ENCODE assay signal across 21 cellular contexts in genomic region chr6:159059099-159059498, GRCh38. TPM values are rescaled to one million over a fixed set of nuclear protein-coding genes. Genes with fewer than 3 reads are reported as not detected.
DNase-seq lines count a peak whose midpoint lies in the region; ATAC-seq, FAIRE-seq and TF ChIP-seq lines count a peak whose summit lies in the region.
"Had no signal": no experiment of that assay in that cellular context is flagged by ENCODE, and none has a peak within 500 bp of the region (broad histone marks: within the 10 kb centered on the region; RNA-seq: fewer than 3 reads in every experiment).

No MANE protein-coding gene starts in this region.

- BruUV-seq in HepG2 (replicated peaks; lab: Mats Ljungman, UMichigan): no TSS peak
- BruUV-seq in OCI-LY7 (replicated peaks; lab: Mats Ljungman, UMichigan): no TSS peak

- H3K4me3 ChIP-seq in HepG2 (replicated peaks in 1 of 3; ENCODE audit: insufficient read depth in 1 of 3, low read depth in 2 of 3, low read length in 3 of 3) (no peak overlapping the region), right lobe of liver (no peak overlapping the region), OCI-LY7 (ENCODE audit: low read depth, low read length, poor library complexity, severe bottlenecking) (no peak overlapping the region), neuronal stem cell (ENCODE audit: low read length in 2 of 2) (no peak overlapping the region)
- H3K4me3 ChIP-seq: stomach had no signal

- H2BK5ac ChIP-seq in neuronal stem cell (ENCODE audit: low read length): no peak overlapping the region

- no peaks in the 10 kb centered on the region for H4K20me1 ChIP-seq in HepG2 (ENCODE audit: insufficient read depth, low read length)
- no peaks in the 10 kb centered on the region for H4K20me1 ChIP-seq in OCI-LY7 (ENCODE audit: insufficient read depth, low read length)

- in situ Hi-C loops in HepG2 (cut with HindIII; ENCODE audit: extremely low pct_ligation_motif_present, low pct_unique_long_range_greater_than_20kb): no loop called here

- H3K4me2 ChIP-seq in HepG2 (ENCODE audit: low read depth, low read length) (no peak overlapping the region), OCI-LY7 (ENCODE audit: low read length) (no peak overlapping the region), neuronal stem cell (ENCODE audit: insufficient read depth, low read length, poor library complexity, severe bottlenecking) (no peak overlapping the region)

- TF ChIP-seq POLR2A in HepG2 (IDR thresholded peaks at IDR 0.05; ENCODE audit: insufficient read depth in 1 of 2, low read depth in 2 of 2, low read length in 2 of 2) (no peak), right lobe of liver (IDR thresholded peaks at IDR 0.05) (no peak)

- TF ChIP-seq CTCF in HepG2 (CRISPR knock-in tag; IDR thresholded peaks at IDR 0.05) (no peak), right lobe of liver (IDR thresholded peaks at IDR 0.05) (no peak), OCI-LY7 (conservative IDR thresholded peaks at IDR 0.05; ENCODE audit: low read length) (no peak)

- H3K9me3 ChIP-seq in HepG2 (ENCODE audit: low read length): no peaks in the 10 kb centered on the region
- H3K9me3 ChIP-seq in right lobe of liver: no peaks in the 10 kb centered on the region
- H3K9me3 ChIP-seq in OCI-LY7 (ENCODE audit: low read length): peaks cover 4% of the 10 kb centered on the region; the same call in 1 of the 2 replicates
- H3K9me3 ChIP-seq in neuronal stem cell (replicated peaks in 1 of 2; ENCODE audit: control insufficient read depth in 2 of 2, insufficient read depth in 1 of 2, low read depth in 1 of 2, low read length in 2 of 2): no peaks in the 10 kb centered on the region

- H3K9me2 ChIP-seq in OCI-LY7 (ENCODE audit: insufficient read depth, low read length): no peaks in the 10 kb centered on the region

- no peak overlapping the region for H2BK15ac ChIP-seq in neuronal stem cell (ENCODE audit: low read length)

- no peaks in the 10 kb centered on the region for H3K4me1 ChIP-seq in HepG2 (ENCODE audit: insufficient read depth, low read length)
- H3K4me1 ChIP-seq in right lobe of liver: peaks cover 0 to 6% (median 0%) of the 10 kb centered on the region in 4 donors
- H3K4me1 ChIP-seq in OCI-LY7 (ENCODE audit: insufficient read depth, low read length, poor library complexity, severe bottlenecking): peaks cover 48% of the 10 kb centered on the region
- no peaks in the 10 kb centered on the region for H3K4me1 ChIP-seq in neuronal stem cell (ENCODE audit: control insufficient read depth in 2 of 2, insufficient read depth in 1 of 2, low read depth in 1 of 2, low read length in 2 of 2)

- no peak overlapping the region for H2AK5ac ChIP-seq in neuronal stem cell (ENCODE audit: low read depth, low read length)

- H3K79me2 ChIP-seq in HepG2 (ENCODE audit: insufficient read depth, low read length) (no peaks in the 10 kb centered on the region), OCI-LY7 (ENCODE audit: insufficient read depth, low read depth, low read length) (no peaks in the 10 kb centered on the region)

- H3K79me1 ChIP-seq in neuronal stem cell (ENCODE audit: low read depth, low read length): no peaks in the 10 kb centered on the region

- H3K27ac ChIP-seq in HepG2 (ENCODE audit: extremely low read length, insufficient read depth, low read length) (no peak overlapping the region), right lobe of liver (no peak overlapping the region), OCI-LY7 (ENCODE audit: low read depth, low read length, poor library complexity, severe bottlenecking) (no peak overlapping the region), neuronal stem cell (replicated peaks; ENCODE audit: low read length) (no peak overlapping the region)
- H3K27ac ChIP-seq: stomach had no signal

- H3K36me3 ChIP-seq in HepG2 (replicated peaks in 1 of 2; ENCODE audit: control insufficient read depth in 1 of 2, insufficient read depth in 2 of 2, low read length in 2 of 2): no peaks in the 10 kb centered on the region
- H3K36me3 ChIP-seq in right lobe of liver: no peaks in the 10 kb centered on the region
- no peaks in the 10 kb centered on the region for H3K36me3 ChIP-seq in OCI-LY7 (ENCODE audit: insufficient read depth, low read length)
- H3K36me3 ChIP-seq in neuronal stem cell (replicated peaks in 1 of 2; ENCODE audit: control insufficient read depth in 2 of 2, insufficient read depth in 2 of 2, low read length in 2 of 2): no peaks in the 10 kb centered on the region
- H3K36me3 ChIP-seq: stomach had no signal

- H3K9me3 Mint-ChIP-seq in activated naive CD4-positive, alpha-beta T cell treated with anti-CD3 and anti-CD28 coated beads, Interleukin-2, amount 50 U/mL, for 72 hours: peaks cover 3 to 13% of the 10 kb centered on the region in 2 donors

- H3K18ac ChIP-seq in neuronal stem cell (ENCODE audit: low read length): no peak overlapping the region

- intact Hi-C loops in HepG2 (cut with micrococcal nuclease; ENCODE audit: unreplicated experiment): no loop called here
- intact Hi-C loops in right lobe of liver (cut with DNase I): no loop called here
- intact Hi-C loops in OCI-LY7 (cut with micrococcal nuclease; ENCODE audit: unreplicated experiment): no loop called here

- no peak overlapping the region for H4K91ac ChIP-seq in neuronal stem cell (ENCODE audit: low read depth, low read length, poor library complexity)

- H3K27me3 ChIP-seq in HepG2 (ENCODE audit: control insufficient read depth in 1 of 2, insufficient read depth in 2 of 2, low read length in 2 of 2): peaks cover 6 to 77% of the 10 kb centered on the region in 2 experiments; a peak in 4 of 5 replicates
- no peaks in the 10 kb centered on the region for H3K27me3 ChIP-seq in right lobe of liver
- peaks cover 0 to 15% (median 0%) of the 10 kb centered on the region in 3 experiments for H3K27me3 ChIP-seq in neuronal stem cell (ENCODE audit: control insufficient read depth in 3 of 3, insufficient read depth in 3 of 3, low read depth in 1 of 3, low read length in 3 of 3)

- peak overlapping the region; percentile 86 to 87 for H3K27ac Mint-ChIP-seq in activated naive CD4-positive, alpha-beta T cell treated with anti-CD3 and anti-CD28 coated beads, Interleukin-2, amount 50 U/mL, for 72 hours

- TF ChIP-seq RAD21 in HepG2 (CRISPR knock-in tag; IDR thresholded peaks at IDR 0.05): no peak

- 3% methylated on average over 3 of the region's 3 CpGs for WGBS in HepG2 (ENCODE audit: low lambda C conversion rate)
- WGBS in right lobe of liver (ENCODE audit: insufficient coverage, low coverage, low lambda C conversion rate, missing lambda C conversion rate): 47% methylated on average over 3 of the region's 3 CpGs
- WGBS in neuronal stem cell (ENCODE audit: extremely low coverage in 2 of 2, insufficient read length in 2 of 2, insufficient replicate concordance in 1 of 2), 2 donors: no CpG with 5 or more reads among the region's 3 CpGs

- DNase-seq in HepG2 (ENCODE audit: low spot score) (no peak), right lobe of liver (no peak), OCI-LY7 (ENCODE audit: low spot score) (no peak), neuronal stem cell (ENCODE audit: low spot score) (no peak), GM19240 (ENCODE audit: insufficient read length, low spot score) (no peak)
- DNase-seq in activated naive CD4-positive, alpha-beta T cell treated with anti-CD3 and anti-CD28 coated beads, Interleukin-2, amount 50 U/mL, for 72 hours (ENCODE audit: low spot score in 2 of 2): no peak
- DNase-seq in stimulated activated naive CD8-positive, alpha-beta T cell treated with anti-CD3 and anti-CD28 coated beads, Interleukin-15, Interleukin-2, amounts not matched to agents 100 U/mL and 50 U/mL, for 24 hours: no peak
- DNase-seq: activated CD8-positive, alpha-beta memory T cell treated with anti-CD3 and anti-CD28 coated beads, Interleukin-2, amount 50 U/mL, for 4 hours; COR-L47; left ventricle myocardium superior; NCI-H1105; NCI-H2107; NCI-H510A treated with DMSO at 0.1 percent for 48 hours; nucleus accumbens; retina; stomach; trophoblast cell had no signal

- no peak overlapping the region for H2BK120ac ChIP-seq in neuronal stem cell (ENCODE audit: low read depth, low read length)

- ATAC-seq in HepG2: no peak
- no peak for ATAC-seq in right lobe of liver
- ATAC-seq in activated naive CD4-positive, alpha-beta T cell treated with anti-CD3 and anti-CD28 coated beads, Interleukin-2, amount 50 U/mL, for 72 hours: peak; percentile 61 to 77
- ATAC-seq in stimulated activated naive CD8-positive, alpha-beta T cell treated with anti-CD3 and anti-CD28 coated beads, Interleukin-15, Interleukin-2, amounts not matched to agents 100 U/mL and 50 U/mL, for 24 hours: peak; percentile 74
- ATAC-seq in HG02852 (IDR thresholded peaks at IDR 0.05; ENCODE audit: unreplicated experiment): no peak
- ATAC-seq: left ventricle myocardium superior had no signal

- TF ChIP-seq EP300 in HepG2 (IDR thresholded peaks at IDR 0.05; ENCODE audit: low read depth in 2 of 2, low read length in 2 of 2) (no peak), HepG2 (CRISPR knock-in tag; IDR thresholded peaks at IDR 0.05; ENCODE audit: borderline replicate concordance) (no peak)

- H3K23ac ChIP-seq in neuronal stem cell (ENCODE audit: low read depth, low read length, poor library complexity): no peak overlapping the region

- H3K14ac ChIP-seq in neuronal stem cell (ENCODE audit: low read length): no peak overlapping the region

- peaks cover 6 to 42% of the 10 kb centered on the region in 2 donors for H3K36me3 Mint-ChIP-seq in activated naive CD4-positive, alpha-beta T cell treated with anti-CD3 and anti-CD28 coated beads, Interleukin-2, amount 50 U/mL, for 72 hours

- CTCF ChIA-PET in HepG2 (lab: Yijun Ruan, JAX; ENCODE audit: low intra/inter-chr PET ratio, low total read pairs) (no interaction called here), OCI-LY7 (lab: Charles Lee; ENCODE audit: unreplicated experiment) (no interaction called here)

- no peak for FAIRE-seq in HepG2 (lab: Jason Lieb, UNC)
- FAIRE-seq: bronchial epithelial cell, H54, TTC549 had no signal

- H2AFZ ChIP-seq in HepG2 (ENCODE audit: low read length) (no peak overlapping the region), OCI-LY7 (ENCODE audit: low read length) (peak overlapping the region; percentile 62), neuronal stem cell (ENCODE audit: low read length) (no peak overlapping the region)

- H4K8ac ChIP-seq in neuronal stem cell (ENCODE audit: low read depth, low read length): no peak overlapping the region

- POLR2A ChIA-PET in HepG2 (lab: Yijun Ruan, JAX): no interaction called here
- POLR2A ChIA-PET in OCI-LY7 (lab: Charles Lee): interaction anchor here (1.1 to 1.6 kb wide), 2 partner anchors 15 to 50 kb away, joined by 4 read pairs; no protein-coding TSS in a partner anchor

- H3K4ac ChIP-seq in neuronal stem cell (ENCODE audit: low read length): no peak overlapping the region

- no peak overlapping the region for H3K9ac ChIP-seq in HepG2 (ENCODE audit: insufficient read depth, low read depth, low read length)
- H3K9ac ChIP-seq in neuronal stem cell (ENCODE audit: low read depth, low read length, poor library complexity): no peak overlapping the region

- H2BK12ac ChIP-seq in neuronal stem cell (ENCODE audit: low read length): no peak overlapping the region

RNA-seq across cellular contexts. Expression of gene TAGAP, which starts 14.3 kb away (rescaled TPM):
- not detected in 2 replicates for total RNA-seq in HepG2 (2016; rRNA removed; fragmentation: Illumina TruSeq; extraction: Trizol)
- not detected in 2 replicates for total RNA-seq in HepG2 (2016; cell fraction: cytosol; rRNA removed; fragmentation: Illumina TruSeq; extraction: Trizol; ENCODE audit: low read depth)
- not detected in 2 replicates for total RNA-seq in HepG2 (2016; cell fraction: insoluble cytoplasmic fraction; rRNA removed; fragmentation: Illumina TruSeq; extraction: Trizol)
- total RNA-seq in HepG2 (2016; cell fraction: membrane; rRNA removed; fragmentation: Illumina TruSeq; extraction: Trizol): not detected in 2 replicates
- total RNA-seq in HepG2 (2016; cell fraction: nucleus; rRNA removed; fragmentation: Illumina TruSeq; extraction: Trizol): not detected in 2 replicates
- not detected in 2 replicates for polyA plus RNA-seq in HepG2 (2011; rRNA removed)
- not detected in 2 replicates for polyA plus RNA-seq in HepG2 (2011; cell fraction: cytosol; rRNA removed)
- polyA plus RNA-seq in HepG2 (2011; cell fraction: nucleus; rRNA removed): not detected in 2 replicates
- polyA plus RNA-seq in HepG2 (2012): not detected in 2 replicates
- not detected in 2 replicates for polyA plus RNA-seq in HepG2 (2016; cell fraction: cytosol; fragmentation: Illumina TruSeq; extraction: Trizol; ENCODE audit: low read depth)
- polyA plus RNA-seq in HepG2 (2016; cell fraction: insoluble cytoplasmic fraction; fragmentation: Illumina TruSeq; extraction: Trizol; ENCODE audit: low read depth): not detected in 2 replicates
- not detected in 2 replicates for polyA plus RNA-seq in HepG2 (2016; cell fraction: membrane; fragmentation: Illumina TruSeq; extraction: Trizol; ENCODE audit: low read depth)
- polyA plus RNA-seq in HepG2 (2016; cell fraction: nucleus; fragmentation: Illumina TruSeq; extraction: Trizol; ENCODE audit: insufficient read depth, low read depth): not detected in 2 replicates
- polyA minus RNA-seq in HepG2 (2011; rRNA and poly(A)+ RNA removed; ENCODE audit: low replicate concordance): not detected in 2 replicates
- polyA minus RNA-seq in HepG2 (2011; cell fraction: cytosol; rRNA and poly(A)+ RNA removed): not detected in 2 replicates
- polyA minus RNA-seq in HepG2 (2011; cell fraction: nucleus; rRNA and poly(A)+ RNA removed): not detected in 2 replicates
- 1 to 10 TPM in 3 of 6 experiments, under 1 TPM in 3; 0.13 to 1.8 (median 0.92) TPM for total RNA-seq in right lobe of liver
- 25.4 and 30.7 TPM in 2 replicates for total RNA-seq in OCI-LY7 (2014; rRNA removed; shearing (Covaris generic))
- 22.7 and 23.6 TPM in 2 replicates for total RNA-seq in OCI-LY7 (2022)
- total RNA-seq in activated naive CD4-positive, alpha-beta T cell treated with anti-CD3 and anti-CD28 coated beads, Interleukin-2, amount 50 U/mL, for 72 hours: 10 to 100 TPM; 29.9 to 65.0 TPM
- not detected for polyA plus RNA-seq in neuronal stem cell (2013, experiment 1 of 2)
- not detected for polyA plus RNA-seq in neuronal stem cell (2013, experiment 2 of 2)

RNA-seq across cellular contexts. Expression of gene RSPH3, which starts 59.1 kb away (rescaled TPM):
- total RNA-seq in HepG2 (2016; rRNA removed; fragmentation: Illumina TruSeq; extraction: Trizol) (3.5 and 4.4 TPM in 2 replicates), right lobe of liver (1 to 10 TPM; 3.1 to 6.5 (median 3.6) TPM), OCI-LY7 (2022) (6.5 and 6.6 TPM in 2 replicates)
- 1.0 and 1.6 TPM in 2 replicates for total RNA-seq in HepG2 (2016; cell fraction: cytosol; rRNA removed; fragmentation: Illumina TruSeq; extraction: Trizol; ENCODE audit: low read depth)
- 3.3 and 3.7 TPM in 2 replicates for total RNA-seq in HepG2 (2016; cell fraction: insoluble cytoplasmic fraction; rRNA removed; fragmentation: Illumina TruSeq; extraction: Trizol)
- total RNA-seq in HepG2 (2016; cell fraction: membrane; rRNA removed; fragmentation: Illumina TruSeq; extraction: Trizol): 1.7 and 1.8 TPM in 2 replicates
- total RNA-seq in HepG2 (2016; cell fraction: nucleus; rRNA removed; fragmentation: Illumina TruSeq; extraction: Trizol): 2.4 and 3.2 TPM in 2 replicates
- 1.3 and 1.4 TPM in 2 replicates for polyA plus RNA-seq in HepG2 (2011; rRNA removed)
- polyA plus RNA-seq in HepG2 (2011; cell fraction: cytosol; rRNA removed): 0.91 and 1.00 TPM in 2 replicates
- 2.0 and 2.5 TPM in 2 replicates for polyA plus RNA-seq in HepG2 (2011; cell fraction: nucleus; rRNA removed)
- polyA plus RNA-seq in HepG2 (2012): 2.3 and 2.5 TPM in 2 replicates
- polyA plus RNA-seq in HepG2 (2016; cell fraction: cytosol; fragmentation: Illumina TruSeq; extraction: Trizol; ENCODE audit: low read depth): 1.3 and 1.4 TPM in 2 replicates
- polyA plus RNA-seq in HepG2 (2016; cell fraction: insoluble cytoplasmic fraction; fragmentation: Illumina TruSeq; extraction: Trizol; ENCODE audit: low read depth): 3.6 and 4.2 TPM in 2 replicates
- polyA plus RNA-seq in HepG2 (2016; cell fraction: membrane; fragmentation: Illumina TruSeq; extraction: Trizol; ENCODE audit: low read depth): 1.8 and 1.9 TPM in 2 replicates
- 3.4 and 3.6 TPM in 2 replicates for polyA plus RNA-seq in HepG2 (2016; cell fraction: nucleus; fragmentation: Illumina TruSeq; extraction: Trizol; ENCODE audit: insufficient read depth, low read depth)
- 2.0 and 3.5 TPM in 2 replicates for polyA minus RNA-seq in HepG2 (2011; rRNA and poly(A)+ RNA removed; ENCODE audit: low replicate concordance)
- polyA minus RNA-seq in HepG2 (2011; cell fraction: cytosol; rRNA and poly(A)+ RNA removed): 3.0 and 3.6 TPM in 2 replicates
- 3.2 and 3.9 TPM in 2 replicates for polyA minus RNA-seq in HepG2 (2011; cell fraction: nucleus; rRNA and poly(A)+ RNA removed)
- 2.7 TPM in 2 replicates for total RNA-seq in OCI-LY7 (2014; rRNA removed; shearing (Covaris generic))
- 1 to 10 TPM; 2.0 to 7.1 TPM for total RNA-seq in activated naive CD4-positive, alpha-beta T cell treated with anti-CD3 and anti-CD28 coated beads, Interleukin-2, amount 50 U/mL, for 72 hours
- polyA plus RNA-seq in neuronal stem cell (2013, experiment 1 of 2): 3.8 TPM
- polyA plus RNA-seq in neuronal stem cell (2013, experiment 2 of 2): 4.0 TPM

Comparison
In these comparisons a context has a peak if more than half of its experiments do, and no peak if none do; other contexts are left out.
1. ATAC-seq: peak in activated naive CD4-positive, alpha-beta T cell treated with anti-CD3 and anti-CD28 coated beads, Interleukin-2, amount 50 U/mL, for 72 hours (2 of 2) and stimulated activated naive CD8-positive, alpha-beta T cell treated with anti-CD3 and anti-CD28 coated beads, Interleukin-15, Interleukin-2, amounts not matched to agents 100 U/mL and 50 U/mL, for 24 hours (single experiment); none in HepG2 (single experiment), right lobe of liver (0 of 4) and HG02852 (single experiment).
2. RNA of gene TAGAP, which starts 14.3 kb away (total RNA-seq): 29.9 to 65.0 TPM in activated naive CD4-positive, alpha-beta T cell treated with anti-CD3 and anti-CD28 coated beads, Interleukin-2, amount 50 U/mL, for 72 hours and 22.7 to 30.7 TPM in OCI-LY7; 0.13 to 1.8 TPM in right lobe of liver and not detected in HepG2; every median in the first group is over 4 times any median in the second.